In genomic region chr11:104096900-104097299, GRCh38 we compare ENCODE assay signal across 20 cellular contexts.
DNase-seq lines count a peak whose midpoint lies in the region; ATAC-seq, FAIRE-seq and TF ChIP-seq lines count a peak whose summit lies in the region.
"Had no signal": no experiment of that assay in that cellular context is flagged by ENCODE, and none has a peak within 500 bp of the region (broad histone marks: within the 10 kb centered on the region; RNA-seq: fewer than 3 reads in every experiment).

No MANE protein-coding gene starts in this region.

- FAIRE-seq in GM12891 (lab: Jason Lieb, UNC), result no peak
- FAIRE-seq: GM12878, H54, HTR-8/SVneo had no signal

- H3K9me3 ChIP-seq in left ventricle myocardium inferior (replicated peaks), result peaks cover 7% of the 10 kb centered on the region
- H3K9me3 ChIP-seq: BLaER1 treated with 17β-estradiol and CSF1 and Interleukin-3, amounts not matched to agents 10 nM and 100 nM had no signal

- TF ChIP-seq CTCF in fibroblast of villous mesenchyme (IDR thresholded peaks at IDR 0.05; ENCODE audit: insufficient read depth, low read depth, low read length), result no peak
- TF ChIP-seq CTCF in left ventricle myocardium inferior (IDR thresholded peaks at IDR 0.05; ENCODE audit: borderline replicate concordance), result no peak
- no peak for TF ChIP-seq CTCF in progenitor cell of endocrine pancreas (IDR thresholded peaks at IDR 0.05; ENCODE audit: unreplicated experiment)

- H3K9me3 Mint-ChIP-seq in progenitor cell of endocrine pancreas (ENCODE audit: low read depth), result peaks cover 6% of the 10 kb centered on the region
- H3K9me3 Mint-ChIP-seq: CD8-positive, alpha-beta T cell; GM23338 had no signal

- H3K4me3 ChIP-seq in fibroblast of villous mesenchyme (ENCODE audit: low read depth, low read length) (no peak overlapping the region), left ventricle myocardium inferior (no peak overlapping the region)
- H3K4me3 ChIP-seq: BLaER1 treated with 17β-estradiol and CSF1 and Interleukin-3, amounts not matched to agents 10 nM and 100 nM; GM12878; GM23338 had no signal

- H3K36me3 ChIP-seq in left ventricle myocardium inferior, result no peaks in the 10 kb centered on the region
- H3K36me3 ChIP-seq: BLaER1 treated with 17β-estradiol and CSF1 and Interleukin-3, amounts not matched to agents 10 nM and 100 nM had no signal

- H3K27ac ChIP-seq in left ventricle myocardium inferior (replicated peaks), result peak overlapping the region; percentile 41
- H3K27ac ChIP-seq: BLaER1 treated with 17β-estradiol and CSF1 and Interleukin-3, amounts not matched to agents 10 nM and 100 nM had no signal

- ATAC-seq in Right ventricle myocardium inferior (peak; percentile 81), HG03095 (IDR thresholded peaks at IDR 0.05; ENCODE audit: unreplicated experiment) (no peak)
- ATAC-seq: CD8-positive, alpha-beta T cell; GM12878; GM23338 had no signal

- no peaks in the 10 kb centered on the region for H3K27me3 ChIP-seq in left ventricle myocardium inferior (ENCODE audit: low read depth)
- H3K27me3 ChIP-seq: BLaER1 treated with 17β-estradiol and CSF1 and Interleukin-3, amounts not matched to agents 10 nM and 100 nM had no signal

- H3K4me3 Mint-ChIP-seq in progenitor cell of endocrine pancreas (ENCODE audit: low read depth), result no peak overlapping the region
- H3K4me3 Mint-ChIP-seq: B cell; CD8-positive, alpha-beta T cell; GM23338 had no signal

- DNase-seq in Right ventricle myocardium inferior (ENCODE audit: missing footprints), result no peak
- no peak for DNase-seq in cardiac septum (ENCODE audit: low spot score)
- DNase-seq in fibroblast of villous mesenchyme (ENCODE audit: low read depth), result peak; percentile 23
- no peak for DNase-seq in left ventricle myocardium inferior
- DNase-seq in progenitor cell of endocrine pancreas (ENCODE audit: low spot score, unreplicated experiment), result no peak
- no peak for DNase-seq in GM12891 (ENCODE audit: insufficient read length, low spot score)
- DNase-seq in NCI-H1092 treated with DMSO at 0.1 percent for 48 hours (lab: John Stamatoyannopoulos, UW), result no peak
- DNase-seq: 8988T; Calu3; CD8-positive, alpha-beta T cell; DMS79 treated with DMSO at 0.1 percent for 48 hours; HCEC 1CT; IMR-90 had no signal

- H3K36me3 Mint-ChIP-seq in progenitor cell of endocrine pancreas (ENCODE audit: insufficient read depth), result no peaks in the 10 kb centered on the region
- H3K36me3 Mint-ChIP-seq: CD8-positive, alpha-beta T cell had no signal

- no peak for TF ChIP-seq POLR2A in GM12891 (IDR thresholded peaks at IDR 0.05; ENCODE audit: low read depth, low read length)

- intact Hi-C loops in Right ventricle myocardium inferior (cut with DNase I), result loop anchor here (10.0 kb wide), 1 partner anchor 62 kb away; the partner anchor contains the start of gene DDI1
- intact Hi-C loops in cardiac septum (cut with DNase I), result no loop called here
- intact Hi-C loops in left ventricle myocardium inferior (cut with micrococcal nuclease), result no loop called here

- H3K27ac Mint-ChIP-seq in progenitor cell of endocrine pancreas, result peak overlapping the region; percentile 9
- H3K27ac Mint-ChIP-seq: B cell; CD8-positive, alpha-beta T cell; GM23338 had no signal

- peaks cover 12% of the 10 kb centered on the region for H3K4me1 Mint-ChIP-seq in progenitor cell of endocrine pancreas (ENCODE audit: low read depth)
- H3K4me1 Mint-ChIP-seq: B cell had no signal

- peaks cover 27% of the 10 kb centered on the region for H3K4me1 ChIP-seq in left ventricle myocardium inferior
- H3K4me1 ChIP-seq: BLaER1 treated with 17β-estradiol and CSF1 and Interleukin-3, amounts not matched to agents 10 nM and 100 nM had no signal

- H3K27me3 Mint-ChIP-seq in progenitor cell of endocrine pancreas, result no peaks in the 10 kb centered on the region
- H3K27me3 Mint-ChIP-seq: B cell had no signal

TF ChIP-seq in GM12891, 5 proteins besides CTCF, POLR2A, EP300 and RAD21:
- TF ChIP-seq SPI1 (IDR thresholded peaks at IDR 0.05; ENCODE audit: low read depth, low read length), result no peak
- TF ChIP-seq POLR2AphosphoS5 (IDR thresholded peaks at IDR 0.05; ENCODE audit: low read depth, low read length), result no peak
- TF ChIP-seq TAF1 (IDR thresholded peaks at IDR 0.05; ENCODE audit: low read depth, low read length), result no peak
- TF ChIP-seq POU2F2 (IDR thresholded peaks at IDR 0.05; ENCODE audit: low read depth, low read length), result no peak
- TF ChIP-seq PAX5 (IDR thresholded peaks at IDR 0.05; ENCODE audit: insufficient read depth, low read length, severe bottlenecking), result no peak
TF ChIP-seq in GM12891: peak in this region for 0.
